ENCODE assay signal across 23 cellular contexts in genomic region chr3:40196966-40197365, GRCh38.
"Had no signal": no experiment of that assay in that cellular context is flagged by ENCODE, and none has a peak within 500 bp of the region (broad histone marks: within the 10 kb centered on the region; RNA-seq: fewer than 3 reads in every experiment).

No MANE protein-coding gene starts in this region.

- DNase-seq: IMR-90, Karpas-422, KG1, MG63, NCI-H1092, NCI-H1105 treated with DMSO at 0.1 percent for 48 hours, NCI-H1417 treated with DMSO at 0.1 percent for 48 hours, NCI-H146, NCI-H187, NCI-H2029, NCI-H2081 treated with DMSO at 0.1 percent for 48 hours, NCI-H2171, NCI-H226, NCI-H446, NCI-H510A, NCI-H524 treated with DMSO at 0.1 percent for 48 hours, NCI-H69, NCI-H774, RPMI8226, SHP77, SK-N-SH, SW 1271 had no signal

- H3K27me3 ChIP-seq: MG63 had no signal

- H3K4me3 ChIP-seq: MG63 had no signal

- H3K9ac ChIP-seq: SK-N-SH had no signal

- ATAC-seq: HepG2 had no signal

- H3K9me3 ChIP-seq: MG63, SK-N-SH had no signal

- H3K36me3 ChIP-seq: MG63 had no signal

- H3K4me2 ChIP-seq: SK-N-SH had no signal
